11 cellular contexts compared by ENCODE assay signal in genomic region chr5:139415221-139415861, GRCh38. TPM values are rescaled to one million over a fixed set of nuclear protein-coding genes. Genes with fewer than 3 reads are reported as not detected.
DNase-seq lines count a peak whose midpoint lies in the region; ATAC-seq, FAIRE-seq and TF ChIP-seq lines count a peak whose summit lies in the region.
"Had no signal": no experiment of that assay in that cellular context is flagged by ENCODE, and none has a peak within 500 bp of the region (broad histone marks: within the 10 kb centered on the region; RNA-seq: fewer than 3 reads in every experiment).

No MANE protein-coding gene starts in this region.

- no peaks in the 10 kb centered on the region for H3K9me3 Mint-ChIP-seq in MCF 10A (ENCODE audit: unreplicated experiment)
- H3K9me3 Mint-ChIP-seq: CD8-positive, alpha-beta T cell had no signal

- ATAC-seq in aorta (ENCODE audit: low FRiP score), result peak; percentile 49

- no peak for FAIRE-seq in frontal cortex (lab: Jason Lieb, UNC)
- FAIRE-seq: islet of Langerhans had no signal

- TF ChIP-seq CTCF in MCF 10A (IDR thresholded peaks at IDR 0.05; ENCODE audit: unreplicated experiment) (no peak), BE2C (IDR thresholded peaks at IDR 0.05; ENCODE audit: low read depth, low read length) (no peak)

- intact Hi-C loops in MCF 10A (cut with micrococcal nuclease), result no loop called here
- intact Hi-C loops in aorta (cut with DNase I), result loop anchor here in 1 of 2 donors (5.0 kb wide), 1 partner anchor 147 kb away; the partner anchor contains the start of gene UBE2D2

- CTCF ChIA-PET in MCF 10A (lab: Yijun Ruan, JAX), result interaction anchor here (0.7 to 11.6 kb wide), 3 partner anchors 12 to 256 kb away, joined by 4 to 434 read pairs (median 4); partner anchors contain the start of gene SPATA24

- 8 to 10% methylated on average over 8 of the region's 8 CpGs for WGBS in aorta, 2 donors

- H3K4me3 ChIP-seq in aorta (ENCODE audit: low read length in 2 of 2), result no peak overlapping the region
- no peak overlapping the region for H3K4me3 ChIP-seq in BE2C (ENCODE audit: low read depth, low read length)

- H3K27me3 ChIP-seq in aorta (ENCODE audit: control insufficient read depth in 1 of 2, insufficient read depth in 2 of 2, low read length in 1 of 2) (no peaks in the 10 kb centered on the region), BE2C (no peaks in the 10 kb centered on the region)

- POLR2A ChIA-PET in MCF 10A (lab: Yijun Ruan, JAX), result interaction anchor here (0.7 to 3.4 kb wide), 5 partner anchors 9 to 445 kb away, joined by 3 to 16 read pairs (median 4); partner anchors contain the start of genes SPATA24 and UBE2D2

- H3K27ac Mint-ChIP-seq in MCF 10A (ENCODE audit: low read depth, unreplicated experiment), result no peak overlapping the region
- H3K27ac Mint-ChIP-seq: CD8-positive, alpha-beta T cell had no signal

- no peak overlapping the region for H3K4me3 Mint-ChIP-seq in MCF 10A (ENCODE audit: unreplicated experiment)
- H3K4me3 Mint-ChIP-seq: CD8-positive, alpha-beta T cell had no signal

- peaks cover 12% of the 10 kb centered on the region for H3K36me3 Mint-ChIP-seq in MCF 10A (ENCODE audit: insufficient read depth, unreplicated experiment)

- H3K4me1 Mint-ChIP-seq in MCF 10A (ENCODE audit: insufficient read depth, unreplicated experiment), result no peaks in the 10 kb centered on the region

- no peaks in the 10 kb centered on the region for H3K4me1 ChIP-seq in aorta (ENCODE audit: control insufficient read depth in 1 of 2, insufficient read depth in 2 of 2, low read length in 2 of 2)
- H3K4me1 ChIP-seq in BE2C, result no peaks in the 10 kb centered on the region

- DNase-seq in stimulated activated CD4-positive, alpha-beta T cell treated with anti-CD3 and anti-CD28 coated beads, Interleukin-15, amount 100 ng/mL, for 24 hours, result peak; percentile 63
- DNase-seq in stimulated activated CD4-positive, alpha-beta T cell treated with anti-CD3 and anti-CD28 coated beads, Interleukin-2, amount 100 ng/mL, for 48 hours, result no peak
- DNase-seq in MCF 10A (ENCODE audit: unreplicated experiment) (peak; percentile 26), midbrain (lab: John Stamatoyannopoulos, UW) (peak; percentile 89), aorta (no peak), BE2C (no peak), frontal cortex (ENCODE audit: low spot score in 2 of 2) (no peak)
- no peak for DNase-seq in stimulated activated CD4-positive, alpha-beta T cell treated with anti-CD3 and anti-CD28 coated beads, Interleukin-4, amount 100 ng/mL, for 24 hours
- DNase-seq: CD8-positive, alpha-beta T cell; NCI-H146 had no signal

- BruUV-seq in MCF 10A (replicated peaks; lab: Mats Ljungman, UMichigan), result no TSS peak

- H3K9me3 ChIP-seq in aorta (ENCODE audit: control insufficient read depth, low read length), result no peaks in the 10 kb centered on the region
- no peaks in the 10 kb centered on the region for H3K9me3 ChIP-seq in BE2C

- H3K36me3 ChIP-seq in aorta (ENCODE audit: control insufficient read depth in 1 of 2, insufficient read depth in 2 of 2, low read length in 1 of 2) (peaks cover 0 to 3% of the 10 kb centered on the region in 2 donors), BE2C (peaks cover 16% of the 10 kb centered on the region)

- peak overlapping the region; percentile 9 to 10 for H3K27ac ChIP-seq in aorta (ENCODE audit: low read depth in 1 of 2, low read length in 2 of 2)

- no peaks in the 10 kb centered on the region for H3K27me3 Mint-ChIP-seq in MCF 10A (ENCODE audit: insufficient read depth, unreplicated experiment)

RNA-seq across cellular contexts. Expression of gene SPATA24, which starts 11.5 kb away (rescaled TPM):
- total RNA-seq in MCF 10A (2022) (9.8 and 11.6 TPM in 2 replicates), aorta (1 to 10 TPM; 2.2 to 3.1 TPM), frontal cortex (1.6 TPM)
- polyA plus RNA-seq in aorta, result 1 to 10 TPM; 6.3 to 7.7 TPM
- polyA plus RNA-seq in BE2C (2012; ENCODE audit: insufficient read depth, insufficient read length, low read depth), result 4.8 TPM

RNA-seq across cellular contexts. Expression of gene PROB1, which starts 20.4 kb away (rescaled TPM):
- total RNA-seq in MCF 10A (2022) (2.3 and 3.1 TPM in 2 replicates), aorta (1 to 10 TPM; 2.0 to 3.0 TPM), frontal cortex (under 0.01 TPM)
- polyA plus RNA-seq in aorta, result under 1 TPM; 0.13 to 0.31 TPM
- 1.9 TPM for polyA plus RNA-seq in BE2C (2012; ENCODE audit: insufficient read depth, insufficient read length, low read depth)

RNA-seq across cellular contexts. Expression of gene DNAJC18, which starts 24.0 kb away (rescaled TPM):
- total RNA-seq in MCF 10A (2022), result 14.1 and 15.1 TPM in 2 replicates
- total RNA-seq in aorta, result 10 to 100 TPM; 18.5 to 26.4 TPM
- polyA plus RNA-seq in aorta, result 1 to 10 TPM; 4.3 to 9.7 TPM
- polyA plus RNA-seq in BE2C (2012; ENCODE audit: insufficient read depth, insufficient read length, low read depth), result 8.8 TPM
- total RNA-seq in frontal cortex, result 53.0 TPM

RNA-seq across cellular contexts. Expression of gene MZB1, which starts 25.6 kb away (rescaled TPM):
- not detected in 2 replicates for total RNA-seq in MCF 10A (2022)
- total RNA-seq in aorta, result 1 to 10 TPM; 1.3 to 3.9 TPM
- polyA plus RNA-seq in aorta, result 1 to 10 TPM in 1 of 2 donors, under 1 TPM in 1; 0.64 to 1.8 TPM
- 0.42 TPM for polyA plus RNA-seq in BE2C (2012; ENCODE audit: insufficient read depth, insufficient read length, low read depth)
- not detected for total RNA-seq in frontal cortex

RNA-seq across cellular contexts. Expression of gene SLC23A1, which starts 32.2 kb away (rescaled TPM):
- total RNA-seq in MCF 10A (2022) (not detected in 2 replicates), aorta (not detected), frontal cortex (not detected)
- 1 to 10 TPM in 1 of 2 donors, not detected in 1; 3.1 TPM for polyA plus RNA-seq in aorta
- not detected for polyA plus RNA-seq in BE2C (2012; ENCODE audit: insufficient read depth, insufficient read length, low read depth)
- total RNA-seq: CD8-positive, alpha-beta T cell had no signal

Comparison
In these comparisons a context has a peak if more than half of its experiments do, and no peak if none do; other contexts are left out.
1. DNase-seq: peak in stimulated activated CD4-positive, alpha-beta T cell treated with anti-CD3 and anti-CD28 coated beads, Interleukin-15, amount 100 ng/mL, for 24 hours (single experiment), MCF 10A (single experiment) and midbrain (single experiment); none in stimulated activated CD4-positive, alpha-beta T cell treated with anti-CD3 and anti-CD28 coated beads, Interleukin-2, amount 100 ng/mL, for 48 hours (0 of 2), aorta (0 of 2), BE2C (single experiment), frontal cortex (0 of 2) and stimulated activated CD4-positive, alpha-beta T cell treated with anti-CD3 and anti-CD28 coated beads, Interleukin-4, amount 100 ng/mL, for 24 hours (single experiment).